ENCODE assay signal across 8 cellular contexts in the genomic region with DNA sequence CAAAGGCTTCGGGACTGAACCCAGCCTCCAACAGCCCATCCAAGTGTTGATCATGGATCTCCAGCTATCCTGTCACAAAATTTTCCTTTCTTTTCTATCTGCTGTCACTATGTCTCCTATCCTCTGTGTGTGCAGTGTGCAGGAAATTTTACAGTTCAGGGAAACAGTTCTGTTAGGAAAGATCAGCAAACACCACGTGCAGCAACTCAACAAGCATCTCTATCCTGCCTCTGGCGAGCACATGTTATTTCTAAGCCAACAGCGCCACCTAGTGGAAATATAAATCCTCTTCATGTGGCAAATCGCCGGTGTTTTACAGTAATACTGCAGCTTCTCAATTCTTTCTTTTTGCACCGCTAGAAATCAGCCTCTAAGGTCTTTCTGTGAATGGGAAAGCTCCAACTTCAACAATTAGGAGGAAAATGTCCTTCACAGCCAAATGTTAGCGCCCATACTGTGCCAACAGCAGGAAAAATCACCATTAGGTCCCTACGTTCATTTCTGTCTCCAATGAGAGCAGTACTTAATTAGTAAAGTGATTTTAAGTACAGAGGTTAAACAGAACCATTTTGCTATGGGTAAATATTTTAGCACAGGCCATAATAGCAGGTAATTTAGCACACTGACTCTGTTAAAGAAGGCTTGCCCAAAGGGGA. TPM values are rescaled to one million over a fixed set of nuclear protein-coding genes. Genes with fewer than 3 reads are reported as not detected.
A peak's percentile ranks its signal among the peaks of the same experiment; 100 is the strongest.
DNase-seq lines count a peak whose midpoint lies in the region; ATAC-seq and TF ChIP-seq lines count a peak whose summit lies in the region.

No MANE protein-coding gene starts in this region.

- H3K36me3 Mint-ChIP-seq in CD8-positive, alpha-beta memory T cell: peaks cover 0 to 10% (median 0%) of the 10 kb centered on the region in 3 donors
- H3K36me3 Mint-ChIP-seq in naive thymus-derived CD4-positive, alpha-beta T cell: peaks cover 4 to 19% (median 5%) of the 10 kb centered on the region in 5 donors

- H3K27ac Mint-ChIP-seq in CD8-positive, alpha-beta memory T cell: no peak overlapping the region
- H3K27ac Mint-ChIP-seq in naive thymus-derived CD4-positive, alpha-beta T cell: no peak overlapping the region

- no peaks in the 10 kb centered on the region for H3K4me1 ChIP-seq in CD8-positive, alpha-beta memory T cell (ENCODE audit: insufficient read depth, low read length)
- H3K4me1 ChIP-seq in naive thymus-derived CD4-positive, alpha-beta T cell (ENCODE audit: control insufficient read depth in 2 of 2, insufficient read depth in 2 of 2, low read length in 2 of 2): no peaks in the 10 kb centered on the region
- no peaks in the 10 kb centered on the region for H3K4me1 ChIP-seq in thoracic aorta (ENCODE audit: control insufficient read depth in 1 of 2, low read depth in 2 of 2)

- peaks cover 26 to 60% of the 10 kb centered on the region in 2 donors for H3K27me3 Mint-ChIP-seq in CD8-positive, alpha-beta memory T cell
- peaks cover 4 to 51% (median 18%) of the 10 kb centered on the region in 5 donors for H3K27me3 Mint-ChIP-seq in naive thymus-derived CD4-positive, alpha-beta T cell

- H3K4me3 ChIP-seq in CD8-positive, alpha-beta memory T cell (ENCODE audit: low read length): no peak overlapping the region
- no peak overlapping the region for H3K4me3 ChIP-seq in naive thymus-derived CD4-positive, alpha-beta T cell (ENCODE audit: low read length)
- H3K4me3 ChIP-seq in thoracic aorta: no peak overlapping the region

- no peaks in the 10 kb centered on the region for H3K4me1 Mint-ChIP-seq in CD8-positive, alpha-beta memory T cell
- H3K4me1 Mint-ChIP-seq in naive thymus-derived CD4-positive, alpha-beta T cell: peaks cover 0 to 6% (median 2%) of the 10 kb centered on the region in 7 donors

- peak; percentile 78 for TF ChIP-seq CTCF in thoracic aorta (IDR thresholded peaks at IDR 0.05)

- peak; percentile 67 for ATAC-seq in naive thymus-derived CD4-positive, alpha-beta T cell
- ATAC-seq in thoracic aorta (ENCODE audit: insufficient number of reproducible peaks, low FRiP score, low read depth) (no peak), GM21423 (IDR thresholded peaks at IDR 0.05; ENCODE audit: unreplicated experiment) (no peak)

- POLR2A ChIA-PET in CD8-positive, alpha-beta memory T cell (lab: Charles Lee): no interaction called here
- POLR2A ChIA-PET in naive thymus-derived CD4-positive, alpha-beta T cell (lab: Charles Lee): no interaction called here

- H3K9me3 ChIP-seq in CD8-positive, alpha-beta memory T cell (ENCODE audit: low read length): peaks cover 7% of the 10 kb centered on the region
- peaks cover 0 to 14% (median 4%) of the 10 kb centered on the region in 3 experiments for H3K9me3 ChIP-seq in naive thymus-derived CD4-positive, alpha-beta T cell (ENCODE audit: control insufficient read depth in 2 of 3, low read length in 3 of 3)
- H3K9me3 ChIP-seq in thoracic aorta: no peaks in the 10 kb centered on the region

- no peak for TF ChIP-seq POLR2A in erythroblast (IDR thresholded peaks at IDR 0.05; ENCODE audit: low read length)

- no peak overlapping the region for H3K4me3 Mint-ChIP-seq in CD8-positive, alpha-beta memory T cell
- no peak overlapping the region for H3K4me3 Mint-ChIP-seq in naive thymus-derived CD4-positive, alpha-beta T cell

- CTCF ChIA-PET in CD8-positive, alpha-beta memory T cell (lab: Charles Lee): interaction anchor here (0.7 to 3.0 kb wide), 8 partner anchors 9 to 211 kb away, joined by 3 to 30 read pairs (median 3); no protein-coding TSS in a partner anchor
- CTCF ChIA-PET in naive thymus-derived CD4-positive, alpha-beta T cell (lab: Charles Lee): interaction anchor here (0.5 to 5.4 kb wide), 6 partner anchors 9 to 340 kb away, joined by 3 to 54 read pairs (median 4); no protein-coding TSS in a partner anchor

- H3K9me3 Mint-ChIP-seq in CD8-positive, alpha-beta memory T cell: peaks cover 5 to 23% (median 13%) of the 10 kb centered on the region in 5 donors
- H3K9me3 Mint-ChIP-seq in naive thymus-derived CD4-positive, alpha-beta T cell: peaks cover 3 to 38% (median 16%) of the 10 kb centered on the region in 11 donors

- intact Hi-C loops in naive thymus-derived CD4-positive, alpha-beta T cell (cut with micrococcal nuclease): loop anchor here (1.0 to 2.0 kb wide), 3 partner anchors 73 to 670 kb away; no protein-coding TSS in a partner anchor

- DNase-seq in CD8-positive, alpha-beta memory T cell: peak; percentile 24 to 72 (median 64)
- peak; percentile 46 for DNase-seq in HPDE6-E6E7 (ENCODE audit: extremely low spot score)
- DNase-seq in NCI-H526 treated with DMSO at 0.1 percent for 48 hours (lab: John Stamatoyannopoulos, UW): peak; percentile 91
- DNase-seq in activated CD4-positive, alpha-beta T cell treated with anti-CD3 and anti-CD28 coated beads, Interleukin-2, amount 50 U/mL, for 24 hours (ENCODE audit: low read depth in 1 of 2, low spot score in 1 of 2): peak; percentile 19 to 74
- DNase-seq in erythroblast (lab: John Stamatoyannopoulos, UW): peak; percentile 79 to 89
- peak in 8 of 9 donors; percentile 41 to 79 (median 70) for DNase-seq in naive thymus-derived CD4-positive, alpha-beta T cell
- DNase-seq in thoracic aorta (ENCODE audit: low spot score): no peak

- no peaks in the 10 kb centered on the region for H3K36me3 ChIP-seq in CD8-positive, alpha-beta memory T cell (ENCODE audit: insufficient read depth, low read length)
- H3K36me3 ChIP-seq in naive thymus-derived CD4-positive, alpha-beta T cell (ENCODE audit: control insufficient read depth in 2 of 3, insufficient read depth in 3 of 3, low read length in 3 of 3): no peaks in the 10 kb centered on the region
- H3K36me3 ChIP-seq in thoracic aorta: no peaks in the 10 kb centered on the region

- H3K27ac ChIP-seq in CD8-positive, alpha-beta memory T cell (ENCODE audit: low read depth, low read length): no peak overlapping the region
- H3K27ac ChIP-seq in naive thymus-derived CD4-positive, alpha-beta T cell (ENCODE audit: low read depth, low read length): no peak overlapping the region
- H3K27ac ChIP-seq in thoracic aorta: no peak overlapping the region

- no peaks in the 10 kb centered on the region for H3K27me3 ChIP-seq in CD8-positive, alpha-beta memory T cell (ENCODE audit: insufficient read depth, low read length, poor library complexity, severe bottlenecking)
- no peaks in the 10 kb centered on the region for H3K27me3 ChIP-seq in naive thymus-derived CD4-positive, alpha-beta T cell (ENCODE audit: control insufficient read depth in 2 of 2, insufficient read depth in 2 of 2, low read length in 2 of 2)
- no peaks in the 10 kb centered on the region for H3K27me3 ChIP-seq in thoracic aorta (replicated peaks; ENCODE audit: insufficient read depth)

RNA-seq across cellular contexts. Expression of gene ZNF181, which starts 21.3 kb away (rescaled TPM):
- 1 to 10 TPM; 4.5 to 6.3 TPM for total RNA-seq in CD8-positive, alpha-beta memory T cell
- polyA plus RNA-seq in CD8-positive, alpha-beta memory T cell: 24.7 TPM
- 10 to 100 TPM in 2 of 5 experiments, 1 to 10 TPM in 3; 4.8 to 28.5 (median 8.4) TPM for total RNA-seq in naive thymus-derived CD4-positive, alpha-beta T cell
- polyA plus RNA-seq in naive thymus-derived CD4-positive, alpha-beta T cell: 10 to 100 TPM; 34.5 to 36.0 TPM
- total RNA-seq in thoracic aorta: 10 to 100 TPM; 23.0 to 78.0 TPM

RNA-seq across cellular contexts. Expression of gene ZNF302, which starts 35.3 kb away (rescaled TPM):
- 10 to 100 TPM; 13.4 to 14.8 TPM for total RNA-seq in CD8-positive, alpha-beta memory T cell
- 16.0 TPM for polyA plus RNA-seq in CD8-positive, alpha-beta memory T cell
- total RNA-seq in naive thymus-derived CD4-positive, alpha-beta T cell: 10 to 100 TPM; 13.6 to 61.4 (median 25.7) TPM
- polyA plus RNA-seq in naive thymus-derived CD4-positive, alpha-beta T cell: 10 to 100 TPM; 16.4 to 25.3 TPM
- total RNA-seq in thoracic aorta: 10 to 100 TPM; 21.3 to 30.9 TPM

RNA-seq across cellular contexts. Expression of gene SCGB2B2, which starts 35.8 kb away (rescaled TPM):
- under 1 TPM; 0.22 to 0.29 TPM for total RNA-seq in CD8-positive, alpha-beta memory T cell
- not detected for polyA plus RNA-seq in CD8-positive, alpha-beta memory T cell
- under 1 TPM; 0.56 to 0.95 (median 0.85) TPM for total RNA-seq in naive thymus-derived CD4-positive, alpha-beta T cell
- polyA plus RNA-seq in naive thymus-derived CD4-positive, alpha-beta T cell: under 1 TPM in 1 of 2 donors, not detected in 1; 0.15 TPM
- total RNA-seq in thoracic aorta: 1 to 10 TPM in 1 of 2 donors, under 1 TPM in 1; 0.41 to 1.1 TPM
